ENCODE assay signal across 1 cellular context in the genomic region with DNA sequence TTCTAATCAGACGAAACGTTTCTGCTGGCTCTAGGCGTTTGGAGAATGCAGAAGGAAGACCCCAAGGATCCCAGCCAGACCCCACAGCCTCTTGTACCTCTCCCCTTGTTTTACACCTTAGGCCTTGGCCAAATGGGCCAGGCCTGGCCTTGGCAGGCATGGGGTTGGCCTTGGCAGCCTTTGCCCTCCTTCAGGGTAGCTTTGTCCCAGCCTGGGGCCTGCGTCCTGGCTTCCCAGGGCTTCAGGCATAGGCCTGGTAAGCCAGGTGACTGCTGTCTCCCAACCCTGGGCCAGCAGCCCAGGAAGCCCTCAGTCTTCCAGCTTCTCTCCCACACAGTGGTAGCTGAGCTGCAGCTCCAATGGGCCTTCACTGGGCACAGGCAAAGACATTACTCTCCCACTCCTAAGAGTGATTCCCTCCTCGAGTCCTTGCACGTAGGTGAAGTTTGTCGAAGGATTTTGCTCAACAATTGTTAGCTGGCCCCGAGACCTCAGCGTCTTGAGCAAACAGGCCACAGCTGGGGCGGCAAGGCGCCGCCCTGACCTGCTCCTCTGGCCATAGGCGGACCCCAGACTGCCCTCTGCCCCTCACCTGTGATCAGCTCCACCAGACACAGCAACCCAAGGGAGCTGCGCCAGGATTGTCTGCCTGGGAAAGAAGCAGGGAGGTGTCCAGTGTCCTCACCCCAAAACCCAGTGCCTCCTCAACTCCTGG.
A peak's percentile ranks its signal among the peaks of the same experiment; 100 is the strongest.
TF ChIP-seq lines count a peak whose summit lies in the region.

No MANE protein-coding gene starts in this region.

TF ChIP-seq in HepG2, 621 proteins besides CTCF, POLR2A, EP300 and RAD21 (continued from another document):
- TF ChIP-seq, protein P1, sequence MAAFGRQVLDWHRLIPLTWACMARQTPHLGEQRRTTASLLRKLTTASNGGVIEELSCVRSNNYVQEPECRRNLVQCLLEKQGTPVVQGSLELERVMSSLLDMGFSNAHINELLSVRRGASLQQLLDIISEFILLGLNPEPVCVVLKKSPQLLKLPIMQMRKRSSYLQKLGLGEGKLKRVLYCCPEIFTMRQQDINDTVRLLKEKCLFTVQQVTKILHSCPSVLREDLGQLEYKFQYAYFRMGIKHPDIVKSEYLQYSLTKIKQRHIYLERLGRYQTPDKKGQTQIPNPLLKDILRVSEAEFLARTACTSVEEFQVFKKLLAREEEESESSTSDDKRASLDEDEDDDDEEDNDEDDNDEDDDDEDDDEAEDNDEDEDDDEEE (CRISPR knock-in tag; IDR thresholded peaks at IDR 0.05): 0 out of 2 replicates have a peak, but pooled peaks have one; percentile 56
